In the genomic region with DNA sequence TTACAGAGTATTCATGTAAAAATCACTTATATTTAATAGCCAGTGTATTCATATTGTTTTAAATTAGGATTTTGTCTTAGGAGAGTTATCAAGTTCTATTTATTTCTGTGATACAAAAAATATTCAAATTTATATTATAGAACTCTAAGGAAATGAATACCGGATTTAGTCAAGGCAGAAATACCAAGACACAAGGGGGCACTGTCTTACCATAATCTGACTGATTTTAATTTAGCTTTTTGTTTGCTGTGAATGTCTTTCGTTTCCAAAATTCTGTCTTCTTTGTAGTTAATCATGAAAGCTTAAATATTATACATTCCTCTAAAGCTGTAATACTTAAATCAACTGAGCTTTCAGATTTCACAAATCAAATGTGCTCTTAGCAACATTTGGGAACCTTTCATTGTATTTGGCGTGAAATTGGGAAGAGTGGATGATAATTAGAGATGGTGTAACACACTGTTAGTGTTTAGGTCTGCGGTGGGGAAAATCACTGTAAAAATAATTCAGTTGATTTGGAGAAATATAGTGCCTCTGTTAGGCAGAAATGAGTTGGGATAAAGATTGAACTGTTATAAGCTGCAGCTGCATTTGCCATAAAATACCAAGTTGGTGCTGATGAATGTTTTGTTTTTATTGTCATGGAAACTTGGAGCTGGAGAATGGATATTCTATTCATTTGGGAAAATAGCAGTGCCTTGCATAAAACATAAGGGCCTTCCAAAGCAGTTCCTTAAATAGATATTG, we compare ENCODE assay signal across 8 cellular contexts.
DNase-seq lines count a peak whose midpoint lies in the region; ATAC-seq and TF ChIP-seq lines count a peak whose summit lies in the region.

No MANE protein-coding gene starts in this region.

- 16 to 24% methylated on average over 4 of the region's 4 CpGs for WGBS in lung, 2 donors

- DNase-seq in BJ (ENCODE audit: low read depth) = no peak
- DNase-seq in HL-60 (ENCODE audit: low read depth in 1 of 2, low spot score in 1 of 2) = peak in 1 of 2 experiments; percentile 37
- DNase-seq in NOMO-1 (lab: John Stamatoyannopoulos, UW; ENCODE audit: unreplicated experiment in 2 of 2) = peak; percentile 35 to 69
- peak; percentile 71 for DNase-seq in dedifferentiated amniotic fluid mesenchymal stem cell (ENCODE audit: extremely low spot score)
- no peak for DNase-seq in lung (ENCODE audit: low spot score)
- DNase-seq in T-helper 9 cell = no peak
- DNase-seq in activated CD8-positive, alpha-beta memory T cell treated with anti-CD3 and anti-CD28 coated beads for 24 hours = no peak

- H3K4me3 ChIP-seq in BJ (ENCODE audit: low read depth, low read length) = no peak overlapping the region
- H3K4me3 ChIP-seq in HL-60 (replicated peaks; ENCODE audit: insufficient read depth, low read length) = no peak overlapping the region
- no peak overlapping the region for H3K4me3 ChIP-seq in lung

- no peaks in the 10 kb centered on the region for H3K9me3 ChIP-seq in lung (ENCODE audit: control insufficient read depth in 2 of 2, insufficient read depth in 1 of 2, low read length in 1 of 2)

- no peaks in the 10 kb centered on the region for H3K27me3 ChIP-seq in BJ (ENCODE audit: control insufficient read depth, insufficient read depth, low read length)
- no peaks in the 10 kb centered on the region for H3K27me3 ChIP-seq in HL-60 (ENCODE audit: insufficient read depth, poor library complexity, severe bottlenecking)
- no peaks in the 10 kb centered on the region for H3K27me3 ChIP-seq in lung (ENCODE audit: control insufficient read depth, insufficient read depth)

- CTCF ChIA-PET in BJ (lab: Yijun Ruan, JAX) = interaction anchor here (0.7 to 8.7 kb wide), 35 partner anchors 8 to 654 kb away, joined by 3 to 99 read pairs (median 5); partner anchors contain the start of gene TCF12

- POLR2A ChIA-PET in BJ (lab: Charles Lee) = no interaction called here

- peaks cover 3 to 18% of the 10 kb centered on the region in 2 donors for H3K4me1 ChIP-seq in lung (ENCODE audit: control insufficient read depth in 2 of 2, insufficient read depth in 2 of 2, low read length in 2 of 2)

- H3K27ac ChIP-seq in HL-60 (replicated peaks) (peak overlapping the region; percentile 38), lung (ENCODE audit: low read depth in 1 of 2, low read length in 1 of 2) (no peak overlapping the region)

- H3K36me3 ChIP-seq in BJ (ENCODE audit: control insufficient read depth, insufficient read depth, low read length) (no peaks in the 10 kb centered on the region), lung (ENCODE audit: control insufficient read depth in 2 of 2, insufficient read depth in 2 of 2, low read length in 2 of 2) (no peaks in the 10 kb centered on the region)

- TF ChIP-seq CTCF in BJ (IDR thresholded peaks at IDR 0.05; ENCODE audit: insufficient read depth, low read depth, low read length) (peak; percentile 69), HL-60 (IDR thresholded peaks at IDR 0.05; ENCODE audit: insufficient read depth, low read length) (peak; percentile 32), lung (IDR thresholded peaks at IDR 0.05; ENCODE audit: control extremely low read depth, extremely low read depth) (peak; percentile 77)

- no peak for ATAC-seq in lung (ENCODE audit: insufficient read depth, low FRiP score)
- ATAC-seq in GM21528 (IDR thresholded peaks at IDR 0.05; ENCODE audit: low FRiP score, unreplicated experiment) = no peak

Comparison
In these comparisons a context has a peak if more than half of its experiments do, and no peak if none do; other contexts are left out.
1. DNase-seq: peak in NOMO-1 (2 of 2) and dedifferentiated amniotic fluid mesenchymal stem cell (single experiment); none in BJ (single experiment), lung (single experiment), T-helper 9 cell (single experiment) and activated CD8-positive, alpha-beta memory T cell treated with anti-CD3 and anti-CD28 coated beads for 24 hours (single experiment).
2. Peak in every context shown above with its lines, with median percentiles within 50 percentile points of each other: CTCF ChIP-seq.